In genomic region chr12:94874086-94874985, GRCh38 we compare ENCODE assay signal across 7 cellular contexts.
DNase-seq lines count a peak whose midpoint lies in the region; ATAC-seq and TF ChIP-seq lines count a peak whose summit lies in the region.

No MANE protein-coding gene starts in this region.

- H3K9me3 Mint-ChIP-seq in GM23338 (peaks cover 5% of the 10 kb centered on the region; the same call in 2 of the 3 replicates), activated B cell treated with CpG ODN at 0.5 μM for 24 hours (no peaks in the 10 kb centered on the region)

- H3K9me3 ChIP-seq in iPS-18c (ENCODE audit: control insufficient read depth, insufficient read depth, low read length) (no peaks in the 10 kb centered on the region), spleen (no peaks in the 10 kb centered on the region)

- H4K20me1 ChIP-seq in GM23338 (replicated peaks; ENCODE audit: insufficient read depth) = no peaks in the 10 kb centered on the region

- H3K4me3 ChIP-seq in GM23338 = peak overlapping the region; percentile 80
- H3K4me3 ChIP-seq in iPS-18c (ENCODE audit: insufficient read depth, low read depth, low read length) = peak overlapping the region; percentile 65
- H3K4me3 ChIP-seq in spleen = peak overlapping the region; percentile 24 to 75 (median 46)

- peak overlapping the region; percentile 99 for H2AFZ ChIP-seq in GM23338

- no peaks in the 10 kb centered on the region for H3K79me2 ChIP-seq in GM23338 (replicated peaks; ENCODE audit: insufficient read depth)

- 15 to 25% (median 20%) methylated on average over 38 of the region's 38 CpGs for WGBS in spleen, 5 donors

- POLR2A ChIA-PET in activated B cell treated with CpG ODN at 0.5 μM for 24 hours (lab: Charles Lee) = interaction anchor here (0.8 to 4.1 kb wide), 8 partner anchors 11 to 224 kb away, joined by 3 to 44 read pairs (median 4); partner anchors contain the start of gene TMCC3

- TF ChIP-seq POLR2A in spleen (IDR thresholded peaks at IDR 0.05) = no peak

- H3K36me3 Mint-ChIP-seq in GM23338 (ENCODE audit: low read depth) = no peaks in the 10 kb centered on the region
- H3K36me3 Mint-ChIP-seq in activated B cell treated with CpG ODN at 0.5 μM for 24 hours (ENCODE audit: low read depth) = no peaks in the 10 kb centered on the region

- H3K4me2 ChIP-seq in GM23338 = peak overlapping the region; percentile 93

- H3K27ac Mint-ChIP-seq in GM23338 = no peak overlapping the region
- H3K27ac Mint-ChIP-seq in activated B cell treated with CpG ODN at 0.5 μM for 24 hours = peak overlapping the region; percentile 61

- H3K4me1 Mint-ChIP-seq in GM23338 (peaks cover 24% of the 10 kb centered on the region), activated B cell treated with CpG ODN at 0.5 μM for 24 hours (peaks cover 42% of the 10 kb centered on the region)

- H3K4me1 ChIP-seq in GM23338 (ENCODE audit: insufficient read depth) = peaks cover 27% of the 10 kb centered on the region
- peaks cover 5 to 35% (median 24%) of the 10 kb centered on the region in 6 donors for H3K4me1 ChIP-seq in spleen

- DNase-seq in GM23338 (ENCODE audit: low spot score) (peak; percentile 13), activated B cell treated with CpG ODN at 0.5 μM for 24 hours (no peak), spleen (no peak), NCI-H345 treated with DMSO at 0.1 percent for 48 hours (lab: John Stamatoyannopoulos, UW; ENCODE audit: unreplicated experiment) (no peak), amygdala (lab: John Stamatoyannopoulos, UW) (no peak), dermis blood vessel endothelial cell (no peak)

- ATAC-seq in GM23338 (no peak), activated B cell treated with CpG ODN at 0.5 μM for 24 hours (ENCODE audit: low read depth) (no peak)

- no peaks in the 10 kb centered on the region for H3K9me2 ChIP-seq in GM23338 (ENCODE audit: insufficient read depth)

- no peaks in the 10 kb centered on the region for H3F3A ChIP-seq in GM23338 (replicated peaks; ENCODE audit: low read depth)

- H3K27ac ChIP-seq in GM23338 (ENCODE audit: low read depth) = no peak overlapping the region
- no peak overlapping the region for H3K27ac ChIP-seq in spleen

- intact Hi-C loops in activated B cell treated with CpG ODN at 0.5 μM for 24 hours (cut with micrococcal nuclease) (loop anchor here (2.0 kb wide), 1 partner anchor 726 kb away; the partner anchor contains the start of gene PLXNC1), spleen (cut with DNase I; ENCODE audit: low total_unique reads) (no loop called here)

- TF ChIP-seq CTCF in GM23338 (conservative IDR thresholded peaks at IDR 0.05; ENCODE audit: low read depth in 2 of 2) = no peak
- no peak for TF ChIP-seq CTCF in activated B cell treated with CpG ODN at 0.5 μM for 24 hours (IDR thresholded peaks at IDR 0.05)
- no peak for TF ChIP-seq CTCF in spleen (IDR thresholded peaks at IDR 0.05 in 8 of 11, conservative IDR thresholded peaks at IDR 0.05 in 3 of 11)

- H3K36me3 ChIP-seq in GM23338 (ENCODE audit: insufficient read depth) = no peaks in the 10 kb centered on the region
- no peaks in the 10 kb centered on the region for H3K36me3 ChIP-seq in spleen

- CTCF ChIA-PET in activated B cell treated with CpG ODN at 0.5 μM for 24 hours (lab: Charles Lee) = interaction anchor here (0.9 to 4.6 kb wide), 19 partner anchors 9 to 722 kb away, joined by 3 to 62 read pairs (median 6); no protein-coding TSS in a partner anchor

- H3K27me3 Mint-ChIP-seq in GM23338 (ENCODE audit: insufficient read depth, low read depth, poor library complexity) = peaks cover 39% of the 10 kb centered on the region
- peaks cover 35% of the 10 kb centered on the region for H3K27me3 Mint-ChIP-seq in activated B cell treated with CpG ODN at 0.5 μM for 24 hours

- H3K27me3 ChIP-seq in GM23338 (ENCODE audit: insufficient read depth) (peaks cover 51% of the 10 kb centered on the region), spleen (replicated peaks in 1 of 7) (peaks cover 3 to 94% (median 47%) of the 10 kb centered on the region in 7 donors)

- H3K4me3 Mint-ChIP-seq in GM23338 = peak overlapping the region; percentile 80
- peak overlapping the region; percentile 85 for H3K4me3 Mint-ChIP-seq in activated B cell treated with CpG ODN at 0.5 μM for 24 hours

TF ChIP-seq in GM23338, 12 proteins besides CTCF, POLR2A, EP300 and RAD21:
- TF ChIP-seq EZH2 (IDR thresholded peaks at IDR 0.05; ENCODE audit: low read depth, unreplicated experiment) = peak; percentile 83
- no peak for TF ChIP-seq JUNB (IDR thresholded peaks at IDR 0.05; ENCODE audit: unreplicated experiment)
